12 cellular contexts compared by ENCODE assay signal in the genomic region with DNA sequence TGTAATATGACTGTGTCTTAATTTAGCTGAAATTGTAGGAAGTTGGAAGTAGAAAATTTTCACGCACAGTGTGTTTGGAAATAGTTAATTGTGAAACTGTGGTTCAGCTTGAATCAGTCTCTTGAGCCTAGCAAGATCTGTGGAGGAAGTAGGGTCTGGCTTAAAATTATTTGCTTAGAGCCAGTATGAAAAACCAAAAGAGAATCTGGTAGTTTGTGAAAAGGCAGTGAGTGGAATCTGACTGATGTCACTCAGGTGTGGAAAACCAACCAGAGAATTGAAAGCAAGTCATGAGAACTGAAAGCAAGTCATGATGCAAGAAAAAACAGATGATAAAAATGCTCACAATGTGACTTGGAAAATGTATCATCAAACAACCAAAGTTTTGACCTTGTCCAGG. TPM values are rescaled to one million over a fixed set of nuclear protein-coding genes. Genes with fewer than 3 reads are reported as not detected.
DNase-seq lines count a peak whose midpoint lies in the region; ATAC-seq and TF ChIP-seq lines count a peak whose summit lies in the region.
"Had no signal": no experiment of that assay in that cellular context is flagged by ENCODE, and none has a peak within 500 bp of the region (broad histone marks: within the 10 kb centered on the region; RNA-seq: fewer than 3 reads in every experiment).

No MANE protein-coding gene starts in this region.

- H3K9me3 ChIP-seq in CD4-positive, alpha-beta T cell (ENCODE audit: control insufficient read depth, low read length) = no peaks in the 10 kb centered on the region
- H3K9me3 ChIP-seq: adrenal gland had no signal

- intact Hi-C loops in CD4-positive, alpha-beta T cell (cut with DNase I, micrococcal nuclease) = no loop called here

- H3K27ac Mint-ChIP-seq in CD4-positive, alpha-beta T cell = no peak overlapping the region

- no peak overlapping the region for H3K4me3 Mint-ChIP-seq in CD4-positive, alpha-beta T cell

- POLR2A ChIA-PET in CD4-positive, alpha-beta T cell (lab: Charles Lee) = interaction anchor here (1.3 kb wide), 1 partner anchor 15 kb away, joined by 7 read pairs; a partner anchor contains a TSS

- H3K27me3 ChIP-seq in CD4-positive, alpha-beta T cell (ENCODE audit: control insufficient read depth, insufficient read depth, low read length) = peaks cover 5% of the 10 kb centered on the region
- H3K27me3 ChIP-seq: adrenal gland had no signal

- no peaks in the 10 kb centered on the region for H3K36me3 Mint-ChIP-seq in CD4-positive, alpha-beta T cell (ENCODE audit: low read depth)

- H3K4me1 Mint-ChIP-seq in CD4-positive, alpha-beta T cell (ENCODE audit: low read depth) = no peaks in the 10 kb centered on the region

- CTCF ChIA-PET in CD4-positive, alpha-beta T cell (lab: Charles Lee) = no interaction called here

- H3K27me3 Mint-ChIP-seq in CD4-positive, alpha-beta T cell = peaks cover 5% of the 10 kb centered on the region

- no peak for TF ChIP-seq CTCF in CD4-positive, alpha-beta T cell (IDR thresholded peaks at IDR 0.05)

- H3K27ac ChIP-seq in CD4-positive, alpha-beta T cell (ENCODE audit: low read depth, low read length) = no peak overlapping the region
- H3K27ac ChIP-seq: adrenal gland had no signal

- DNase-seq in SKM-1 treated with dmso at 0.1 percent for 144 hours (lab: John Stamatoyannopoulos, UW; ENCODE audit: unreplicated experiment) = peak; percentile 97
- no peak for DNase-seq in CD4-positive, alpha-beta T cell
- DNase-seq in islet precursor cell = no peak
- DNase-seq in NCI-H510A (lab: John Stamatoyannopoulos, UW) = no peak
- no peak for DNase-seq in NCI-H1694 treated with DMSO at 0.1 percent for 48 hours (lab: John Stamatoyannopoulos, UW)
- DNase-seq: adrenal gland, DMS153, NCI-H2171 treated with DMSO at 0.1 percent for 48 hours had no signal

- ATAC-seq in GM18517 (IDR thresholded peaks at IDR 0.05; ENCODE audit: unreplicated experiment) (peak; percentile 83), GM21423 (IDR thresholded peaks at IDR 0.05; ENCODE audit: unreplicated experiment) (peak; percentile 91), HG03139 (IDR thresholded peaks at IDR 0.05; ENCODE audit: unreplicated experiment) (peak; percentile 79)
- ATAC-seq in CD4-positive, alpha-beta T cell (ENCODE audit: poor library complexity) = no peak

- H3K9me3 Mint-ChIP-seq in CD4-positive, alpha-beta T cell = peaks cover 2% of the 10 kb centered on the region

RNA-seq across cellular contexts. Expression of a gene that starts 11.5 kb away (rescaled TPM):
- total RNA-seq in CD4-positive, alpha-beta T cell = not detected
- total RNA-seq: epithelial cell of proximal tubule had no signal

RNA-seq across cellular contexts. Expression of a gene that starts 14.9 kb away (rescaled TPM):
- 1 to 10 TPM in 1 of 2 experiments, under 1 TPM in 1; 0.95 to 2.7 TPM for total RNA-seq in CD4-positive, alpha-beta T cell
